8 cellular contexts compared by ENCODE assay signal in genomic region chr19:47713046-47714021, GRCh38. TPM values are rescaled to one million over a fixed set of nuclear protein-coding genes. Genes with fewer than 3 reads are reported as not detected.
DNase-seq lines count a peak whose midpoint lies in the region; ATAC-seq and TF ChIP-seq lines count a peak whose summit lies in the region.

EHD2 (plus strand) TSS chr19:47713422; CDS start chr19:47716613, 3,191 bp downstream.

- ATAC-seq in foreskin keratinocyte: peak; percentile 67
- ATAC-seq in GM21717 (IDR thresholded peaks at IDR 0.05; ENCODE audit: unreplicated experiment): no peak
- ATAC-seq in GM21786 (IDR thresholded peaks at IDR 0.05; ENCODE audit: unreplicated experiment): no peak

- peaks cover 39% of the 10 kb centered on the region for H3K27me3 Mint-ChIP-seq in neural crest cell (ENCODE audit: low read depth)

- H3K36me3 Mint-ChIP-seq in neural crest cell (ENCODE audit: low read depth): peaks cover 2% of the 10 kb centered on the region

- H3K36me3 ChIP-seq in tibial artery: peaks cover 13 to 26% (median 22%) of the 10 kb centered on the region in 3 donors

- H3K4me3 Mint-ChIP-seq in neural crest cell: no peak within 1 kb of the TSS

- peak within 1 kb of the TSS; percentile 85 to 92 for H3K4me3 ChIP-seq in tibial artery

- peak within 1 kb of the TSS; percentile 60 for H3K27ac ChIP-seq in foreskin keratinocyte
- H3K27ac ChIP-seq in tibial artery: peak within 1 kb of the TSS; percentile 91 to 93

- H3K27ac Mint-ChIP-seq in neural crest cell (ENCODE audit: unreplicated experiment): no peak within 1 kb of the TSS

- DNase-seq in GM04504 (ENCODE audit: low read depth) (peak; percentile 63), NCI-H69 (lab: John Stamatoyannopoulos, UW) (peak; percentile 54), foreskin keratinocyte (peak in 1 of 2 donors; percentile 53), neural crest cell (ENCODE audit: low read depth, low spot score) (peak; percentile 32), tibial artery (peak; percentile 61 to 90)
- DNase-seq in activated T-helper 9 cell treated with anti-CD3 and anti-CD28 coated beads, Interleukin-2, amount 50 U/mL, for 16 hours (ENCODE audit: low read depth): peak; percentile 31

- H3K9me3 ChIP-seq in tibial artery: no peaks in the 10 kb centered on the region

- intact Hi-C loops in tibial artery (cut with DNase I; ENCODE audit: low total_unique reads): loop anchor here (1.0 to 5.0 kb wide), 2 partner anchors 30 to 74 kb away; no protein-coding TSS in a partner anchor

- H3K9me3 Mint-ChIP-seq in neural crest cell: peaks cover 7% of the 10 kb centered on the region

- H3K27me3 ChIP-seq in foreskin keratinocyte: no peaks in the 10 kb centered on the region
- H3K27me3 ChIP-seq in tibial artery: no peaks in the 10 kb centered on the region

- no peaks in the 10 kb centered on the region for H3K4me1 Mint-ChIP-seq in neural crest cell

- TF ChIP-seq CTCF in foreskin keratinocyte (conservative IDR thresholded peaks at IDR 0.05) (peak; percentile 97), neural crest cell (conservative IDR thresholded peaks at IDR 0.05) (peak; percentile 90), tibial artery (IDR thresholded peaks at IDR 0.05) (peak; percentile 98 to 99)

- peaks cover 7% of the 10 kb centered on the region for H3K4me1 ChIP-seq in foreskin keratinocyte
- H3K4me1 ChIP-seq in tibial artery: peaks cover 5 to 44% (median 38%) of the 10 kb centered on the region in 4 donors

RNA-seq across cellular contexts. Expression of gene EHD2, which starts in this region (rescaled TPM):
- total RNA-seq in foreskin keratinocyte (70.2 and 74.9 TPM in 2 replicates), neural crest cell (0.30 and 0.47 TPM in 2 replicates)
- 93.3 and 98.9 TPM in 2 replicates for polyA plus RNA-seq in foreskin keratinocyte

Comparison
In these comparisons a context has a peak if more than half of its experiments do, and no peak if none do; other contexts are left out.
1. RNA of gene EHD2 (total RNA-seq): 70.2 to 74.9 TPM in foreskin keratinocyte; 0.30 to 0.47 TPM in neural crest cell; every median in the first group is over 10 times any median in the second.
2. Peak in DNase-seq in neural crest cell; RNA of the gene not detected or under 1 TPM.
3. Peak in every context shown above with its lines, with median percentiles within 50 percentile points of each other: CTCF ChIP-seq.